11 cellular contexts compared by ENCODE assay signal in the genomic region with DNA sequence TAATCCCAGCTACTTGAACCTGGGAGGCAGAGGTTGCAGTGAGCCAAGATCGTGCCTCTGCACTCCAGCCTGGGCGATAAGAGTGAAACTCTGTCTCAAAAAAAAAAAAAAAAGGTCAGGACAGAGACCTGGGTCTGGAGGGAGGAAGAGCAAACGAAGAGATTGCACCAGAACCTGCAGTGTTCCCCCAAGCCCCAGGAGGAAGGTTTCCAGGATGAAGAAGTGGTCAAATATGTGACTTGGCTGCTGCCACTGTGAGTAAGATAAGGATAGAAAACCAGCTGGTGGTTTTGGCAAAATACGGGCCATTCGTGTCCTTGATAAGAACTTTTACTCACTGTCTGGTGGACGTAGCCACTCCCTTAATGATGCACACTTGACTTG. TPM values are rescaled to one million over a fixed set of nuclear protein-coding genes. Genes with fewer than 3 reads are reported as not detected.
A peak's percentile ranks its signal among the peaks of the same experiment; 100 is the strongest.
DNase-seq lines count a peak whose midpoint lies in the region; ATAC-seq, FAIRE-seq and TF ChIP-seq lines count a peak whose summit lies in the region.
"Had no signal": no experiment of that assay in that cellular context is flagged by ENCODE, and none has a peak within 500 bp of the region (broad histone marks: within the 10 kb centered on the region; RNA-seq: fewer than 3 reads in every experiment).

No MANE protein-coding gene starts in this region.

- TF ChIP-seq EP300 in K562 (IDR thresholded peaks at IDR 0.05; ENCODE audit: low read length) = peak; percentile 34; the same call in 1 of the 2 replicates

- in situ Hi-C loops in K562 (cut with MboI) = no loop called here

- H3K4me2 ChIP-seq in K562 (ENCODE audit: insufficient read depth, low read length) = no peak overlapping the region
- H3K4me2 ChIP-seq: GM23338 had no signal

- peak; percentile 42 for DNase-seq in CD1c-positive myeloid dendritic cell (ENCODE audit: extremely low spot score)
- DNase-seq in MG63 = peak; percentile 77
- DNase-seq in K562 (ENCODE audit: extremely low read depth in 1 of 4, low spot score in 3 of 4) = peak in 3 of 4 experiments; percentile 17 to 64 (median 43)
- no peak for DNase-seq in left lung
- DNase-seq in germinal center (ENCODE audit: low spot score) = no peak
- DNase-seq in cerebellum (ENCODE audit: low spot score) = no peak
- DNase-seq in UCSD-AML1 (lab: John Stamatoyannopoulos, UW; ENCODE audit: unreplicated experiment) = no peak
- DNase-seq in NCI-H2171 (lab: John Stamatoyannopoulos, UW) = no peak
- DNase-seq: DMS153 had no signal

- CTCF ChIA-PET in K562 (lab: Yijun Ruan, JAX; ENCODE audit: low intra/inter-chr PET ratio) = interaction anchor here (0.6 kb wide), 1 partner anchor 487 kb away, joined by 4 read pairs; no protein-coding TSS in a partner anchor

- intact Hi-C loops in K562 (cut with micrococcal nuclease) = no loop called here
- intact Hi-C loops in left lung (cut with DNase I) = no loop called here

- H3K9me3 ChIP-seq in MG63 = no peaks in the 10 kb centered on the region
- H3K9me3 ChIP-seq in K562 (replicated peaks; ENCODE audit: control insufficient read depth, insufficient read depth, low read depth, low read length) = no peaks in the 10 kb centered on the region
- no peaks in the 10 kb centered on the region for H3K9me3 ChIP-seq in left lung

- H3K4me1 ChIP-seq in K562 (replicated peaks in 1 of 2; ENCODE audit: control insufficient read depth in 2 of 2, insufficient read depth in 2 of 2, low read length in 2 of 2) = peaks cover 0 to 10% of the 10 kb centered on the region in 2 experiments; a peak in 3 of 5 replicates
- peaks cover 0 to 3% of the 10 kb centered on the region in 2 donors for H3K4me1 ChIP-seq in left lung

- no peak overlapping the region for H2AFZ ChIP-seq in K562 (ENCODE audit: low read depth, low read length)
- H2AFZ ChIP-seq: GM23338 had no signal

- no peaks in the 10 kb centered on the region for H3K9me1 ChIP-seq in K562 (ENCODE audit: control insufficient read depth, insufficient read depth, low read length)

- BruUV-seq in K562 (replicated peaks; lab: Mats Ljungman, UMichigan) = no TSS peak

- POLR2A ChIA-PET in K562 (lab: Yijun Ruan, JAX) = interaction anchor here (1.9 kb wide), 1 partner anchor 8 kb away, joined by 6 read pairs; no protein-coding TSS in a partner anchor

- TF ChIP-seq POLR2A in K562 (conservative IDR thresholded peaks at IDR 0.05) = no peak

- no peak for TF ChIP-seq RAD21 in K562 (CRISPR knock-in tag; conservative IDR thresholded peaks at IDR 0.05 in 1 of 2, IDR thresholded peaks at IDR 0.05 in 1 of 2)

- no peaks in the 10 kb centered on the region for H3K79me2 ChIP-seq in K562 (ENCODE audit: control insufficient read depth, insufficient read depth, low read length)

- 0% methylated on average over 6 of the region's 6 CpGs for WGBS in K562 (ENCODE audit: insufficient coverage, low coverage, missing lambda C conversion rate)

- no peak for TF ChIP-seq CTCF in K562 (IDR thresholded peaks at IDR 0.05 in 2 of 3, conservative IDR thresholded peaks at IDR 0.05 in 1 of 3; ENCODE audit: insufficient read depth in 2 of 3, low read depth in 1 of 3, low read length in 3 of 3)
- TF ChIP-seq CTCF in left lung (IDR thresholded peaks at IDR 0.05) = no peak

- H3K27me3 ChIP-seq in MG63 = no peaks in the 10 kb centered on the region
- H3K27me3 ChIP-seq in K562 (ENCODE audit: control insufficient read depth in 2 of 2, insufficient read depth in 2 of 2, low read length in 2 of 2) = peaks cover 16 to 28% of the 10 kb centered on the region in 2 experiments; a peak in 4 of 5 replicates
- no peaks in the 10 kb centered on the region for H3K27me3 ChIP-seq in left lung

- H3K36me3 ChIP-seq in MG63 (no peaks in the 10 kb centered on the region), K562 (ENCODE audit: control insufficient read depth, insufficient read depth, low read length) (no peaks in the 10 kb centered on the region), left lung (no peaks in the 10 kb centered on the region)

- no peak overlapping the region for H3K9ac ChIP-seq in K562 (ENCODE audit: insufficient read depth in 1 of 2, low read depth in 2 of 2, low read length in 2 of 2)

- H3K27ac ChIP-seq in K562 (ENCODE audit: extremely low read depth, low read depth, low read length) (no peak overlapping the region), left lung (no peak overlapping the region)

- peak; percentile 54; the same call in 2 of the 3 replicates for ATAC-seq in K562
- ATAC-seq in left lung = peak; percentile 37
- ATAC-seq: GM23338 had no signal

- 0 out of 2 replicates have a peak, but pooled peaks cover 2% of the 10 kb centered on the region for H4K20me1 ChIP-seq in K562 (replicated peaks; ENCODE audit: control insufficient read depth, insufficient read depth, low read length)

- FAIRE-seq in K562 (lab: Jason Lieb, UNC) = no peak
- FAIRE-seq: frontal cortex had no signal

- H3K4me3 ChIP-seq in MG63 (no peak overlapping the region), K562 (no peak overlapping the region), left lung (no peak overlapping the region)
- H3K4me3 ChIP-seq: GM23338 had no signal

TF ChIP-seq in K562, 482 proteins besides CTCF, POLR2A, EP300 and RAD21 (continues in another document):
- TF ChIP-seq ZNF586 (CRISPR knock-in tag; conservative IDR thresholded peaks at IDR 0.05) = no peak
- TF ChIP-seq NR2C2 (CRISPR knock-in tag; IDR thresholded peaks at IDR 0.05) = no peak
- peak; percentile 37; the same call in 1 of the 2 replicates for TF ChIP-seq NR2C2 (tag; IDR thresholded peaks at IDR 0.05)
- TF ChIP-seq KLF6 (CRISPR knock-in tag; IDR thresholded peaks at IDR 0.05; ENCODE audit: borderline replicate concordance) = no peak
- TF ChIP-seq CTBP1 (IDR thresholded peaks at IDR 0.05; ENCODE audit: borderline replicate concordance) = peak; percentile 74; the same call in 1 of the 2 replicates
- TF ChIP-seq TRIM24 (IDR thresholded peaks at IDR 0.05) = peak; percentile 31 to 41; a peak in 2 of 4 replicates
- peak; percentile 49; the same call in 1 of the 2 replicates for TF ChIP-seq CXXC5 (CRISPR knock-in tag; IDR thresholded peaks at IDR 0.05)
- TF ChIP-seq NCOR1 (IDR thresholded peaks at IDR 0.05) = 0 out of 2 replicates have a peak, but pooled peaks have one; percentile 27
- no peak for TF ChIP-seq RFX1 (IDR thresholded peaks at IDR 0.05)
- TF ChIP-seq MTA2 (IDR thresholded peaks at IDR 0.05; ENCODE audit: low read depth) = peak; percentile 46
- peak; percentile 50 for TF ChIP-seq DACH1 (IDR thresholded peaks at IDR 0.05; ENCODE audit: partially characterized antibody)
- no peak for TF ChIP-seq KAT7 (CRISPR knock-in tag; IDR thresholded peaks at IDR 0.05; ENCODE audit: borderline replicate concordance)

RNA-seq across cellular contexts. Expression of a gene that starts 42.2 kb away (rescaled TPM):
- total RNA-seq in MG63 (2014; rRNA removed; shearing (Covaris generic); ENCODE audit: low replicate concordance) = not detected in 2 replicates
- not detected in 2 replicates for total RNA-seq in K562 (2011; cell fraction: chromatin; rRNA removed; ENCODE audit: low replicate concordance)
- not detected in 2 replicates for total RNA-seq in K562 (2011; cell fraction: nucleolus; rRNA removed)
- not detected in 2 replicates for total RNA-seq in K562 (2011; cell fraction: nucleoplasm; rRNA removed)
- total RNA-seq in K562 (2014; rRNA removed) (not detected in 2 replicates), K562 (2014; rRNA removed; fragmentation: Illumina TruSeq; extraction: Trizol) (not detected in 2 replicates), K562 (2015; rRNA removed; fragmentation: Illumina TruSeq; extraction: Trizol) (not detected in 2 replicates), K562 (2021) (not detected in 2 replicates), left lung (not detected), cerebellum (not detected)
- polyA plus RNA-seq in K562 (2011; rRNA removed) (not detected in 2 replicates), K562 (2014; fragmentation: Illumina TruSeq; extraction: Trizol) (not detected in 2 replicates), K562 (2014; fragmentation: Nextera tagmentation; extraction: Ambion mirVana) (not detected), K562 (2014; rRNA removed) (not detected in 2 replicates)
- not detected in 2 replicates for polyA plus RNA-seq in K562 (2011; cell fraction: cytosol; rRNA removed)
- not detected in 2 replicates for polyA plus RNA-seq in K562 (2011; cell fraction: nucleus; rRNA removed)
- polyA plus RNA-seq in K562 (2012) = not detected in 2 replicates
- not detected in 2 replicates for polyA minus RNA-seq in K562 (2011; rRNA and poly(A)+ RNA removed)
- not detected in 2 replicates for polyA minus RNA-seq in K562 (2011; cell fraction: cytosol; rRNA and poly(A)+ RNA removed)
- polyA minus RNA-seq in K562 (2011; cell fraction: nucleus; rRNA and poly(A)+ RNA removed) = not detected in 2 replicates
- total RNA-seq: frontal cortex, GM23338 had no signal
- polyA plus RNA-seq: GM23338 had no signal

RNA-seq across cellular contexts. Expression of a gene that starts 52.5 kb away (rescaled TPM):
- 4.9 and 11.6 TPM in 2 replicates for total RNA-seq in MG63 (2014; rRNA removed; shearing (Covaris generic); ENCODE audit: low replicate concordance)
- 28.3 and 29.4 TPM in 2 replicates for total RNA-seq in K562 (2011; cell fraction: chromatin; rRNA removed; ENCODE audit: low replicate concordance)
- total RNA-seq in K562 (2011; cell fraction: nucleolus; rRNA removed) = 14.1 and 17.0 TPM in 2 replicates
- 21.1 and 28.3 TPM in 2 replicates for total RNA-seq in K562 (2011; cell fraction: nucleoplasm; rRNA removed)
- total RNA-seq in K562 (2014; rRNA removed) = 17.8 and 23.0 TPM in 2 replicates
- total RNA-seq in K562 (2014; rRNA removed; fragmentation: Illumina TruSeq; extraction: Trizol) = 24.0 and 28.3 TPM in 2 replicates
- total RNA-seq in K562 (2015; rRNA removed; fragmentation: Illumina TruSeq; extraction: Trizol) = 22.7 and 23.4 TPM in 2 replicates
- total RNA-seq in K562 (2021) = 32.3 and 36.8 TPM in 2 replicates
- polyA plus RNA-seq in K562 (2011; rRNA removed) = 21.0 and 24.4 TPM in 2 replicates
- polyA plus RNA-seq in K562 (2011; cell fraction: cytosol; rRNA removed) = 14.7 and 17.6 TPM in 2 replicates
- polyA plus RNA-seq in K562 (2011; cell fraction: nucleus; rRNA removed) = 14.3 and 15.2 TPM in 2 replicates
- polyA plus RNA-seq in K562 (2012) = 19.3 and 19.7 TPM in 2 replicates
- polyA plus RNA-seq in K562 (2014; fragmentation: Illumina TruSeq; extraction: Trizol) = 29.7 and 34.2 TPM in 2 replicates
- 10 to 100 TPM in 1 of 2 experiments, 1 to 10 TPM in 1; 7.5 to 12.2 TPM for polyA plus RNA-seq in K562 (2014; fragmentation: Nextera tagmentation; extraction: Ambion mirVana)
- 19.4 and 23.4 TPM in 2 replicates for polyA plus RNA-seq in K562 (2014; rRNA removed)
- polyA minus RNA-seq in K562 (2011; rRNA and poly(A)+ RNA removed) = 19.1 and 20.2 TPM in 2 replicates
- 17.5 and 19.8 TPM in 2 replicates for polyA minus RNA-seq in K562 (2011; cell fraction: cytosol; rRNA and poly(A)+ RNA removed)
- polyA minus RNA-seq in K562 (2011; cell fraction: nucleus; rRNA and poly(A)+ RNA removed) = 7.4 and 10.0 TPM in 2 replicates
- 1 to 10 TPM; 4.1 to 6.6 TPM for total RNA-seq in left lung
- total RNA-seq in cerebellum = 2.5 TPM

Comparison
In these comparisons a context has a peak if more than half of its experiments do, and no peak if none do; other contexts are left out.
1. DNase-seq: peak in CD1c-positive myeloid dendritic cell (single experiment), MG63 (single experiment) and K562 (3 of 4); none in left lung (0 of 2), germinal center (single experiment), cerebellum (single experiment), UCSD-AML1 (single experiment) and NCI-H2171 (single experiment).